Comparison of ENCODE assay signal across 8 cellular contexts in genomic region chr17:7572588-7573323, GRCh38. TPM values are rescaled to one million over a fixed set of nuclear protein-coding genes. Genes with fewer than 3 reads are reported as not detected.
DNase-seq lines count a peak whose midpoint lies in the region; ATAC-seq and TF ChIP-seq lines count a peak whose summit lies in the region.

No MANE protein-coding gene starts in this region.

- DNase-seq in NCI-H2107 (lab: John Stamatoyannopoulos, UW) (peak; percentile 89), UCSD-AML1 (lab: John Stamatoyannopoulos, UW; ENCODE audit: unreplicated experiment) (peak; percentile 100), body of pancreas (peak; percentile 100), iPS DF 6.9 (ENCODE audit: low read depth, low spot score) (peak; percentile 97), sciatic nerve (ENCODE audit: low spot score) (peak; percentile 100)

- H3K9me3 ChIP-seq in body of pancreas (no peaks in the 10 kb centered on the region), iPS DF 6.9 (ENCODE audit: control insufficient read depth, insufficient read depth, low read length) (no peaks in the 10 kb centered on the region)

- peak; percentile 81 for ATAC-seq in GM18499 (IDR thresholded peaks at IDR 0.05; ENCODE audit: insufficient read depth, unreplicated experiment)
- peak; percentile 5 for ATAC-seq in HG02981 (IDR thresholded peaks at IDR 0.05; ENCODE audit: unreplicated experiment)
- ATAC-seq in body of pancreas = peak; percentile 93
- peak; percentile 96 for ATAC-seq in sciatic nerve
- no peak for ATAC-seq in HG03095 (IDR thresholded peaks at IDR 0.05; ENCODE audit: unreplicated experiment)

- WGBS in body of pancreas, 2 donors = 0 to 1% methylated on average over 25 to 72 of the region's 73 CpGs
- no CpG with 5 or more reads among the region's 73 CpGs for WGBS in iPS DF 6.9 (ENCODE audit: insufficient coverage, insufficient read length)

- peaks cover 29% of the 10 kb centered on the region for H3K4me1 ChIP-seq in body of pancreas
- no peaks in the 10 kb centered on the region; the same call in 1 of the 2 replicates for H3K4me1 ChIP-seq in iPS DF 6.9 (ENCODE audit: control insufficient read depth, insufficient read depth, low read length)

- intact Hi-C loops in body of pancreas (cut with DNase I) (no loop called here), sciatic nerve (cut with DNase I) (no loop called here)

- H3K27me3 ChIP-seq in body of pancreas = no peaks in the 10 kb centered on the region
- H3K27me3 ChIP-seq in iPS DF 6.9 (ENCODE audit: control insufficient read depth, insufficient read depth, low read length) = no peaks in the 10 kb centered on the region

- peak; percentile 98 to 100 (median 100) for TF ChIP-seq POLR2A in body of pancreas (IDR thresholded peaks at IDR 0.05)

- peak overlapping the region; percentile 90 to 99 (median 98) for H3K27ac ChIP-seq in body of pancreas
- no peak overlapping the region for H3K27ac ChIP-seq in iPS DF 6.9 (ENCODE audit: low read length)

- peak overlapping the region; percentile 88 to 98 for H3K4me3 ChIP-seq in body of pancreas
- peak overlapping the region; percentile 94 for H3K4me3 ChIP-seq in iPS DF 6.9 (ENCODE audit: low read length)

- H3K36me3 ChIP-seq in body of pancreas (replicated peaks in 1 of 2; ENCODE audit: insufficient read depth in 1 of 2, low read depth in 2 of 2) = peaks cover 31 to 35% of the 10 kb centered on the region in 2 donors
- H3K36me3 ChIP-seq in iPS DF 6.9 (ENCODE audit: control insufficient read depth, insufficient read depth, low read length) = peaks cover 49% of the 10 kb centered on the region

- peak in 1 of 7 experiments; percentile 23 for TF ChIP-seq CTCF in body of pancreas (IDR thresholded peaks at IDR 0.05)

RNA-seq across cellular contexts. Expression of gene CD68, which starts 6.7 kb away (rescaled TPM):
- 10 to 100 TPM in 1 of 2 donors, 1 to 10 TPM in 1; 4.3 to 14.8 TPM for total RNA-seq in body of pancreas
- total RNA-seq in sciatic nerve = 83.0 TPM

RNA-seq across cellular contexts. Expression of gene MPDU1, which starts 10.9 kb away (rescaled TPM):
- total RNA-seq in body of pancreas (10 to 100 TPM; 27.0 to 37.6 TPM), sciatic nerve (21.4 TPM)

RNA-seq across cellular contexts. Expression of gene SENP3, which starts 11.0 kb away (rescaled TPM):
- 10 to 100 TPM; 25.7 to 28.0 TPM for total RNA-seq in body of pancreas
- total RNA-seq in sciatic nerve = 39.8 TPM

RNA-seq across cellular contexts. Expression of gene TNFSF13, which starts 14.2 kb away (rescaled TPM):
- total RNA-seq in body of pancreas (10 to 100 TPM; 11.9 to 18.8 TPM), sciatic nerve (32.7 TPM)

RNA-seq across cellular contexts. Expression of gene SOX15, which starts 17.1 kb away (rescaled TPM):
- total RNA-seq in body of pancreas (not detected), sciatic nerve (5.1 TPM)
